1 cellular context compared by ENCODE assay signal in genomic region chr20:63572788-63573738, GRCh38.
TF ChIP-seq lines count a peak whose summit lies in the region.

No MANE protein-coding gene starts in this region.

TF ChIP-seq in GM23338, 12 proteins besides CTCF, POLR2A, EP300 and RAD21 (continued from another document):
- TF ChIP-seq ZNF462 (CRISPR knock-in tag; IDR thresholded peaks at IDR 0.05) = no peak
- no peak for TF ChIP-seq REST (IDR thresholded peaks at IDR 0.05; ENCODE audit: unreplicated experiment)
- no peak for TF ChIP-seq STAT1 (IDR thresholded peaks at IDR 0.05; ENCODE audit: unreplicated experiment)
- no peak for TF ChIP-seq EZH2 (IDR thresholded peaks at IDR 0.05; ENCODE audit: low read depth, unreplicated experiment)
- TF ChIP-seq ETS1 (IDR thresholded peaks at IDR 0.05) = no peak
- no peak for TF ChIP-seq JUNB (IDR thresholded peaks at IDR 0.05; ENCODE audit: unreplicated experiment)
- TF ChIP-seq POLR2AphosphoS5 (IDR thresholded peaks at IDR 0.05; ENCODE audit: low read depth) = no peak
- TF ChIP-seq CREB1 (CRISPR knock-in tag; IDR thresholded peaks at IDR 0.05; ENCODE audit: low read depth) = no peak
